Comparison of ENCODE assay signal across 9 cellular contexts in the genomic region with DNA sequence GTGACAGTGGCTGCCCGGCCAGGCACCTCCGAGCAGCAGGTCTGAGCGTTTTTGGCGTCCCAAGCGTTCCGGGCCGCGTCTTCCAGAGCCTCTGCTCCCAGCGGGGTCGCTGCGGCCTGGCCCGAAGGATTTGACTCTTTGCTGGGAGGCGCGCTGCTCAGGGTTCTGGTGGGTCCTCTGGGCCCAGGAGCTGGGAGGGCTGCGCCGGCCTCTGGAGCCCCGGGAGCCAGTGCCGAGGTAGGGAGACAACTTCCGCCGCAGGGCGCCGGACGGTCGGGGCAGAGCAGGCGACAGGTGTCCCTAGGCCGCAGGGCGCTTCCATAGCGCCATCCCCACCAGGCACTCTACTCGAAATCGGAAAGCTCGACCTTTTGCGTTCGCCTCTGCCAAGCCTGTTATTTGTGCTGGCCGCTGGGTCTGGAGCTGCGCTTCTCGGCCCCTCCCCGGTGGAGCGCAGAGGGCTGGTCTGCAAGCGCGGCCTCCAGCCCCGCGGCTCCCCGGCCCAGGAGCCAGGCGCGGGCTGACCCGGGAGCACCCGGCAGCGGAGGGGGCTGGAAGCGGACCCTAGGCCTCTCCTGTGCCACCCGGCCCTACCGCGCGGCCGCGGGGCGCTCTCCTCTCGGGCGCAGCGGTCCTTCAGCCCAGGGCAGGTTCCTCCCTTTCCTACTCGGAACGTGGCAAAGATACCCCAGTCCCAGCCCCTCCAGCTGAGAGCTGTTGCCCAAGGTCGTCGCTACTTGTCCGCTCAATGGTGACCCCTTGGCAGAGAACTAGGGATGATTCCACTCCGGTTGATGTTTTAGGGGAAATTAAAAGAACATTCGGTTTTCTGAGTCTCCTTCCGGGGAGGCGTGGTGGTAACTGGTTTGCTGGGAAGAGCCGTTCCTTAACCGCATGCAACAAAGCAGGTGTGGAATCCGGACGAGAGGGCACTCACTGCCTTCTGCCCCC. TPM values are rescaled to one million over a fixed set of nuclear protein-coding genes. Genes with fewer than 3 reads are reported as not detected.
DNase-seq lines count a peak whose midpoint lies in the region; ATAC-seq and TF ChIP-seq lines count a peak whose summit lies in the region.
"Had no signal": no experiment of that assay in that cellular context is flagged by ENCODE, and none has a peak within 500 bp of the region (broad histone marks: within the 10 kb centered on the region; RNA-seq: fewer than 3 reads in every experiment).

No MANE protein-coding gene starts in this region.

- 2% methylated on average over 72 of the region's 72 CpGs for WGBS in sigmoid colon, 2 donors

- TF ChIP-seq EP300 in sigmoid colon (IDR thresholded peaks at IDR 0.05) = no peak

- CTCF ChIA-PET in RWPE1 (lab: Yijun Ruan, JAX) = interaction anchor here (0.5 to 0.7 kb wide), 2 partner anchors 14 to 71 kb away, joined by 5 to 6 read pairs; no protein-coding TSS in a partner anchor

- H3K27me3 ChIP-seq in sigmoid colon = peaks cover 80 to 100% (median 96%) of the 10 kb centered on the region in 3 donors

- TF ChIP-seq POLR2A in sigmoid colon (IDR thresholded peaks at IDR 0.05) = no peak

- peaks cover 0 to 67% (median 59%) of the 10 kb centered on the region in 4 donors for H3K4me1 ChIP-seq in sigmoid colon

- DNase-seq in GM13976 (ENCODE audit: low spot score) = peak; percentile 32
- no peak for DNase-seq in RWPE1 (ENCODE audit: low spot score)
- peak; percentile 57 for DNase-seq in glomerular visceral epithelial cell (ENCODE audit: extremely low spot score)
- DNase-seq in sigmoid colon = no peak
- no peak for DNase-seq in effector CD8-positive, alpha-beta T cell (lab: John Stamatoyannopoulos, UW)
- DNase-seq: immature natural killer cell had no signal

- no peaks in the 10 kb centered on the region for H3K9me3 ChIP-seq in sigmoid colon

- H3K36me3 ChIP-seq in sigmoid colon = no peaks in the 10 kb centered on the region

- in situ Hi-C loops in GM13976 (cut with MboI; ENCODE audit: low sequenced_read_pairs, unreplicated experiment) = no loop called here

- H3K27ac ChIP-seq in RWPE1 (peak overlapping the region; percentile 94), sigmoid colon (no peak overlapping the region)

- POLR2A ChIA-PET in RWPE1 (lab: Yijun Ruan, JAX; ENCODE audit: low non-redundant PET) = no interaction called here

- intact Hi-C loops in sigmoid colon (cut with DNase I) = no loop called here

- peak overlapping the region in 3 of 4 donors; percentile 3 to 32 (median 21) for H3K4me3 ChIP-seq in sigmoid colon

- TF ChIP-seq CTCF in GM13976 (IDR thresholded peaks at IDR 0.05; ENCODE audit: borderline replicate concordance, control extremely low read depth, extremely low read depth, insufficient read depth, missing control alignments) (no peak), RWPE1 (conservative IDR thresholded peaks at IDR 0.05; ENCODE audit: low read depth) (no peak), sigmoid colon (IDR thresholded peaks at IDR 0.05) (no peak)

- no peak for ATAC-seq in GM21423 (IDR thresholded peaks at IDR 0.05; ENCODE audit: unreplicated experiment)
- ATAC-seq in GM21717 (IDR thresholded peaks at IDR 0.05; ENCODE audit: unreplicated experiment) = no peak
- ATAC-seq in HG03135 (IDR thresholded peaks at IDR 0.05; ENCODE audit: unreplicated experiment) = no peak

RNA-seq across cellular contexts. Expression of gene SIM2, which starts 2.3 kb away (rescaled TPM):
- total RNA-seq in sigmoid colon = not detected
- under 1 TPM in 2 of 3 donors, not detected in 1; 0.01 to 0.60 TPM for polyA plus RNA-seq in sigmoid colon
- polyA plus RNA-seq: immature natural killer cell had no signal

Comparison
In these comparisons a context has a peak if more than half of its experiments do, and no peak if none do; other contexts are left out.
1. DNase-seq: peak in GM13976 (single experiment) and glomerular visceral epithelial cell (single experiment); none in RWPE1 (single experiment), sigmoid colon (single experiment) and effector CD8-positive, alpha-beta T cell (single experiment).